1 cellular context compared by ENCODE assay signal in genomic region chr19:11142528-11143171, GRCh38.
A peak's percentile ranks its signal among the peaks of the same experiment; 100 is the strongest.
TF ChIP-seq lines count a peak whose summit lies in the region.

No MANE protein-coding gene starts in this region.

TF ChIP-seq in HepG2, 621 proteins besides CTCF, POLR2A, EP300 and RAD21 (continued from another document and continues in another):
- TF ChIP-seq NR2F6 (IDR thresholded peaks at IDR 0.05) (peak; percentile 21; the same call in 1 of the 2 replicates), NR2F6 (CRISPR knock-in tag; IDR thresholded peaks at IDR 0.05) (peak; percentile 48), YEATS4 (CRISPR knock-in tag; IDR thresholded peaks at IDR 0.05; ENCODE audit: borderline replicate concordance) (0 out of 2 replicates have a peak, but pooled peaks have one; percentile 41), SMARCE1 (IDR thresholded peaks at IDR 0.05; ENCODE audit: borderline replicate concordance) (no peak), MBD4 (IDR thresholded peaks at IDR 0.05; ENCODE audit: borderline replicate concordance, low read length) (no peak), ZNF784 (CRISPR knock-in tag; IDR thresholded peaks at IDR 0.05; ENCODE audit: borderline replicate concordance) (peak; percentile 69; the same call in 1 of the 2 replicates), YEATS2 (CRISPR knock-in tag; IDR thresholded peaks at IDR 0.05; ENCODE audit: borderline replicate concordance) (no peak), ZNF121 (CRISPR knock-in tag; IDR thresholded peaks at IDR 0.05) (no peak; the same call in 1 of the 2 replicates), CERS6 (CRISPR knock-in tag; IDR thresholded peaks at IDR 0.05) (no peak), FOXC1 (CRISPR knock-in tag; IDR thresholded peaks at IDR 0.05; ENCODE audit: borderline replicate concordance) (no peak), ZNF44 (CRISPR knock-in tag; IDR thresholded peaks at IDR 0.05) (0 out of 2 replicates have a peak, but pooled peaks have one; percentile 23), ZBTB10 (CRISPR knock-in tag; IDR thresholded peaks at IDR 0.05; ENCODE audit: borderline replicate concordance) (peak; percentile 54; the same call in 1 of the 2 replicates), ZBTB7B (CRISPR knock-in tag; IDR thresholded peaks at IDR 0.05) (peak; percentile 84), HDAC1 (CRISPR knock-in tag; IDR thresholded peaks at IDR 0.05) (peak; percentile 7; the same call in 1 of the 2 replicates), JUND (CRISPR knock-in tag; IDR thresholded peaks at IDR 0.05) (peak; percentile 96), SAFB2 (CRISPR knock-in tag; IDR thresholded peaks at IDR 0.05; ENCODE audit: borderline replicate concordance, low read depth) (no peak), ARID3A (IDR thresholded peaks at IDR 0.05; ENCODE audit: low read depth, low read length) (no peak), PLSCR1 (CRISPR knock-in tag; IDR thresholded peaks at IDR 0.05; ENCODE audit: borderline replicate concordance) (no peak), EHMT2 (IDR thresholded peaks at IDR 0.05; ENCODE audit: borderline replicate concordance, low read depth, low read length) (no peak), TIGD3 (CRISPR knock-in tag; IDR thresholded peaks at IDR 0.05; ENCODE audit: borderline replicate concordance) (no peak), SRSF1 (optimal IDR thresholded peaks at IDR 0.05; ENCODE audit: low read depth, low read length) (peak; percentile 52), HOXA9 (CRISPR knock-in tag; IDR thresholded peaks at IDR 0.05; ENCODE audit: borderline replicate concordance) (no peak), ZSCAN21 (CRISPR knock-in tag; IDR thresholded peaks at IDR 0.05; ENCODE audit: borderline replicate concordance) (peak; percentile 47), CBX1 (IDR thresholded peaks at IDR 0.05; ENCODE audit: low read depth) (no peak), ZNF12 (CRISPR knock-in tag; IDR thresholded peaks at IDR 0.05) (no peak), SUZ12 (IDR thresholded peaks at IDR 0.05; ENCODE audit: low read depth, low read length) (no peak), PBX3 (CRISPR knock-in tag; IDR thresholded peaks at IDR 0.05; ENCODE audit: borderline replicate concordance) (no peak), HNRNPK (IDR thresholded peaks at IDR 0.05; ENCODE audit: low read depth, low read length, poor library complexity, severe bottlenecking) (peak; percentile 81), GABPA (IDR thresholded peaks at IDR 0.05; ENCODE audit: low read depth, low read length) (no peak), GABPA (CRISPR knock-in tag; IDR thresholded peaks at IDR 0.05; ENCODE audit: low read depth) (peak; percentile 40; the same call in 1 of the 2 replicates), CBFB (CRISPR knock-in tag; IDR thresholded peaks at IDR 0.05) (peak; percentile 50; the same call in 1 of the 2 replicates), MED8 (CRISPR knock-in tag; IDR thresholded peaks at IDR 0.05; ENCODE audit: insufficient replicate concordance) (peak; percentile 60), JUN (CRISPR knock-in tag; IDR thresholded peaks at IDR 0.05) (peak; percentile 80; the same call in 1 of the 2 replicates), TOE1 (CRISPR knock-in tag; IDR thresholded peaks at IDR 0.05) (no peak), GATAD2A (CRISPR knock-in tag; IDR thresholded peaks at IDR 0.05) (no peak; the same call in 1 of the 2 replicates), ZNF761 (CRISPR knock-in tag; conservative IDR thresholded peaks at IDR 0.05) (peak; percentile 35; the same call in 1 of the 2 replicates), ZSCAN25 (CRISPR knock-in tag; IDR thresholded peaks at IDR 0.05) (peak; percentile 53), PITX1 (CRISPR knock-in tag; IDR thresholded peaks at IDR 0.05) (no peak), TCF12 (IDR thresholded peaks at IDR 0.05) (no peak), TCF12 (CRISPR knock-in tag; IDR thresholded peaks at IDR 0.05) (peak; percentile 76), SRY (CRISPR knock-in tag; IDR thresholded peaks at IDR 0.05) (no peak), ZFP37 (CRISPR knock-in tag; IDR thresholded peaks at IDR 0.05; ENCODE audit: borderline replicate concordance) (0 out of 2 replicates have a peak, but pooled peaks have one; percentile 1), SOX5 (CRISPR knock-in tag; IDR thresholded peaks at IDR 0.05; ENCODE audit: borderline replicate concordance) (peak; percentile 71; the same call in 1 of the 2 replicates), ELF3 (CRISPR knock-in tag; IDR thresholded peaks at IDR 0.05) (peak; percentile 73), ZNF790 (CRISPR knock-in tag; IDR thresholded peaks at IDR 0.05; ENCODE audit: borderline replicate concordance) (peak; percentile 36; the same call in 1 of the 2 replicates), ZNF432 (CRISPR knock-in tag; IDR thresholded peaks at IDR 0.05; ENCODE audit: borderline replicate concordance) (no peak), KLF15 (CRISPR knock-in tag; IDR thresholded peaks at IDR 0.05; ENCODE audit: borderline replicate concordance) (no peak), E2F5 (CRISPR knock-in tag; conservative IDR thresholded peaks at IDR 0.05) (no peak), ZNF530 (CRISPR knock-in tag; IDR thresholded peaks at IDR 0.05; ENCODE audit: low read depth) (no peak), HCFC1 (IDR thresholded peaks at IDR 0.05; ENCODE audit: low read depth, low read length) (no peak), ZGPAT (CRISPR knock-in tag; IDR thresholded peaks at IDR 0.05) (peak; percentile 64; the same call in 1 of the 2 replicates), ZNF484 (CRISPR knock-in tag; IDR thresholded peaks at IDR 0.05; ENCODE audit: borderline replicate concordance, low read depth) (no peak), NFKBIZ (CRISPR knock-in tag; IDR thresholded peaks at IDR 0.05) (no peak), GABPB1 (CRISPR knock-in tag; IDR thresholded peaks at IDR 0.05) (peak; percentile 62; the same call in 1 of the 2 replicates), HMGXB4 (CRISPR knock-in tag; IDR thresholded peaks at IDR 0.05; ENCODE audit: borderline replicate concordance in 1 of 2, low read depth in 1 of 2) (0 out of 4 replicates have a peak, but pooled peaks have one; percentile 16 to 32), CENPX (CRISPR knock-in tag; IDR thresholded peaks at IDR 0.05) (no peak)
